Comparison of ENCODE assay signal across 9 cellular contexts in genomic region chr1:19811206-19811851, GRCh38. TPM values are rescaled to one million over a fixed set of nuclear protein-coding genes. Genes with fewer than 3 reads are reported as not detected.
A peak's percentile ranks its signal among the peaks of the same experiment; 100 is the strongest.
DNase-seq lines count a peak whose midpoint lies in the region; ATAC-seq and TF ChIP-seq lines count a peak whose summit lies in the region.
"Had no signal": no experiment of that assay in that cellular context is flagged by ENCODE, and none has a peak within 500 bp of the region (broad histone marks: within the 10 kb centered on the region; RNA-seq: fewer than 3 reads in every experiment).

No MANE protein-coding gene starts in this region.

- H3K4me3 ChIP-seq in GM06990 (replicated peaks; ENCODE audit: low read depth, low read length): no peak overlapping the region

- ATAC-seq in foreskin keratinocyte (peak; percentile 54), omental fat pad (ENCODE audit: low FRiP score) (no peak), HG03175 (IDR thresholded peaks at IDR 0.05; ENCODE audit: unreplicated experiment) (no peak)

- TF ChIP-seq CTCF in GM06990 (IDR thresholded peaks at IDR 0.05; ENCODE audit: insufficient read depth, low read length, poor library complexity, severe bottlenecking) (peak; percentile 84), foreskin keratinocyte (conservative IDR thresholded peaks at IDR 0.05) (peak; percentile 63), omental fat pad (IDR thresholded peaks at IDR 0.05) (no peak)

- no peaks in the 10 kb centered on the region for H3K36me3 ChIP-seq in GM06990 (ENCODE audit: control insufficient read depth, insufficient read depth, low read length)

- H3K27ac ChIP-seq in foreskin keratinocyte: no peak overlapping the region

- DNase-seq in GM06990 (ENCODE audit: extremely low read depth, insufficient read length): no peak
- DNase-seq in NCI-H510A (lab: John Stamatoyannopoulos, UW): peak; percentile 61
- peak; percentile 25 for DNase-seq in activated T-cell treated with anti-CD3 and anti-CD28 coated beads for 4 hours
- no peak for DNase-seq in foreskin keratinocyte
- DNase-seq in stimulated activated CD4-positive, alpha-beta T cell treated with anti-CD3 and anti-CD28 coated beads, Interleukin-12 subunit alpha, Interleukin-12 subunit beta, amount 100 ng/mL, for 48 hours (ENCODE audit: low read depth in 2 of 3, low spot score in 1 of 3): peak; percentile 27 to 57 (median 42)
- DNase-seq in omental fat pad (ENCODE audit: low spot score): no peak
- no peak for DNase-seq in NCI-H2227 (lab: John Stamatoyannopoulos, UW; ENCODE audit: unreplicated experiment)

- no peaks in the 10 kb centered on the region for H3K4me1 ChIP-seq in foreskin keratinocyte

- H3K27me3 ChIP-seq in GM06990 (replicated peaks; ENCODE audit: control insufficient read depth, insufficient read depth, low read length) (no peaks in the 10 kb centered on the region; the same call in 1 of the 2 replicates), foreskin keratinocyte (peaks cover 28% of the 10 kb centered on the region)

RNA-seq across cellular contexts. Expression of gene RNF186, which starts 3.8 kb away (rescaled TPM):
- total RNA-seq in foreskin keratinocyte (not detected in 2 replicates), omental fat pad (not detected)
- not detected in 2 replicates for polyA plus RNA-seq in foreskin keratinocyte
- total RNA-seq: pulmonary artery endothelial cell had no signal

RNA-seq across cellular contexts. Expression of gene TMCO4, which starts 11.6 kb away (rescaled TPM):
- total RNA-seq in foreskin keratinocyte (10.8 and 12.2 TPM in 2 replicates), omental fat pad (10 to 100 TPM; 19.0 to 26.6 (median 20.7) TPM)
- 9.7 and 10.5 TPM in 2 replicates for polyA plus RNA-seq in foreskin keratinocyte

Comparison
In these comparisons a context has a peak if more than half of its experiments do, and no peak if none do; other contexts are left out.
1. DNase-seq: peak in NCI-H510A (single experiment), activated T-cell treated with anti-CD3 and anti-CD28 coated beads for 4 hours (single experiment) and stimulated activated CD4-positive, alpha-beta T cell treated with anti-CD3 and anti-CD28 coated beads, Interleukin-12 subunit alpha, Interleukin-12 subunit beta, amount 100 ng/mL, for 48 hours (3 of 3); none in GM06990 (single experiment), foreskin keratinocyte (0 of 2), omental fat pad (single experiment) and NCI-H2227 (single experiment).
2. CTCF ChIP-seq: peak in GM06990 (single experiment) and foreskin keratinocyte (single experiment); none in omental fat pad (0 of 3).